Comparison of ENCODE assay signal across 8 cellular contexts in genomic region chr5:112861638-112861985, GRCh38. TPM values are rescaled to one million over a fixed set of nuclear protein-coding genes. Genes with fewer than 3 reads are reported as not detected.
DNase-seq lines count a peak whose midpoint lies in the region; ATAC-seq and TF ChIP-seq lines count a peak whose summit lies in the region.

No MANE protein-coding gene starts in this region.

- 0 to 1% methylated on average over 8 of the region's 8 CpGs for WGBS in testis, 2 donors

- H3K9me3 ChIP-seq in left lung = no peaks in the 10 kb centered on the region
- no peaks in the 10 kb centered on the region for H3K9me3 ChIP-seq in testis

- TF ChIP-seq CTCF in left lung (IDR thresholded peaks at IDR 0.05) = no peak
- no peak for TF ChIP-seq CTCF in testis (IDR thresholded peaks at IDR 0.05)

- POLR2A ChIA-PET in activated CD4-positive, alpha-beta T cell treated with anti-CD3 and anti-CD28 coated beads for 36 hours (lab: Charles Lee) = interaction anchor here (1.6 kb wide), 1 partner anchor 17 kb away, joined by 4 read pairs; no protein-coding TSS in a partner anchor

- DNase-seq in activated CD4-positive, alpha-beta T cell treated with anti-CD3 and anti-CD28 coated beads for 36 hours = no peak
- no peak for DNase-seq in activated CD4-positive, alpha-beta T cell treated with anti-CD3 and anti-CD28 coated beads for 48 hours
- no peak for DNase-seq in left lung
- no peak for DNase-seq in testis
- no peak for DNase-seq in NCI-H1105 treated with DMSO at 0.1 percent for 48 hours (lab: John Stamatoyannopoulos, UW)
- no peak for DNase-seq in amniotic stem cell (lab: John Stamatoyannopoulos, UW)

- peaks cover 0 to 37% of the 10 kb centered on the region in 2 donors for H3K36me3 ChIP-seq in left lung
- no peaks in the 10 kb centered on the region for H3K36me3 ChIP-seq in testis (ENCODE audit: low read depth, missing control alignments)

- H3K27ac Mint-ChIP-seq in activated CD4-positive, alpha-beta T cell treated with anti-CD3 and anti-CD28 coated beads for 36 hours = peak overlapping the region; percentile 98

- peak overlapping the region; percentile 97 for H3K4me3 Mint-ChIP-seq in activated CD4-positive, alpha-beta T cell treated with anti-CD3 and anti-CD28 coated beads for 36 hours

- TF ChIP-seq POLR2A in testis (IDR thresholded peaks at IDR 0.05) = no peak

- H3K4me3 ChIP-seq in left lung (peak overlapping the region; percentile 69 to 95), testis (peak overlapping the region; percentile 77 to 94)

- H3K27me3 ChIP-seq in left lung (no peaks in the 10 kb centered on the region), testis (no peaks in the 10 kb centered on the region)

- CTCF ChIA-PET in activated CD4-positive, alpha-beta T cell treated with anti-CD3 and anti-CD28 coated beads for 36 hours (lab: Charles Lee) = interaction anchor here (0.8 to 3.2 kb wide), 7 partner anchors 11 to 148 kb away, joined by 3 to 22 read pairs (median 5); no protein-coding TSS in a partner anchor

- no peak for ATAC-seq in activated CD4-positive, alpha-beta T cell treated with anti-CD3 and anti-CD28 coated beads for 36 hours
- ATAC-seq in left lung (peak; percentile 2), HG03342 (IDR thresholded peaks at IDR 0.05; ENCODE audit: unreplicated experiment) (no peak)

- intact Hi-C loops in activated CD4-positive, alpha-beta T cell treated with anti-CD3 and anti-CD28 coated beads for 36 hours (cut with DNase I, micrococcal nuclease) = loop anchor here (1.0 to 10.0 kb wide), 14 partner anchors 17 to 1769 kb away; partner anchors contain the start of genes REEP5 (in 2 of the 2), APC (in 1 of the 2), CAMK4 (in 1 of the 2) and DCP2 (in 1 of the 2)
- intact Hi-C loops in left lung (cut with DNase I) (no loop called here), testis (cut with DNase I; ENCODE audit: low total_unique reads) (no loop called here)

- H3K9me3 Mint-ChIP-seq in activated CD4-positive, alpha-beta T cell treated with anti-CD3 and anti-CD28 coated beads for 36 hours (ENCODE audit: low read depth) = no peaks in the 10 kb centered on the region

- peaks cover 21% of the 10 kb centered on the region for H3K36me3 Mint-ChIP-seq in activated CD4-positive, alpha-beta T cell treated with anti-CD3 and anti-CD28 coated beads for 36 hours (ENCODE audit: low read depth)

- H3K27ac ChIP-seq in angular gyrus (ENCODE audit: low read depth, low read length) = peak overlapping the region; percentile 72
- peak overlapping the region; percentile 67 to 84 for H3K27ac ChIP-seq in left lung
- peak overlapping the region; percentile 8 to 57 for H3K27ac ChIP-seq in testis

- peaks cover 6% of the 10 kb centered on the region for H3K27me3 Mint-ChIP-seq in activated CD4-positive, alpha-beta T cell treated with anti-CD3 and anti-CD28 coated beads for 36 hours

- peaks cover 33% of the 10 kb centered on the region for H3K4me1 Mint-ChIP-seq in activated CD4-positive, alpha-beta T cell treated with anti-CD3 and anti-CD28 coated beads for 36 hours

- H3K4me1 ChIP-seq in left lung (peaks cover 11 to 32% of the 10 kb centered on the region in 2 donors), testis (peaks cover 7% of the 10 kb centered on the region)

RNA-seq across cellular contexts. Expression of gene SRP19, which starts 0.5 kb away (rescaled TPM):
- 10 to 100 TPM; 47.6 to 49.4 TPM for total RNA-seq in activated CD4-positive, alpha-beta T cell treated with anti-CD3 and anti-CD28 coated beads for 36 hours
- total RNA-seq in left lung (10 to 100 TPM; 38.5 to 38.7 TPM), testis (10 to 100 TPM; 44.4 to 62.0 TPM)
- 137 TPM for polyA plus RNA-seq in testis (ENCODE audit: insufficient read depth, low read depth, low replicate concordance)

Comparison
In these comparisons a context has a peak if more than half of its experiments do, and no peak if none do; other contexts are left out.
1. intact Hi-C loops: an anchor here in activated CD4-positive, alpha-beta T cell treated with anti-CD3 and anti-CD28 coated beads for 36 hours (1.0 to 10.0 kb wide); none called in left lung and testis.